Comparison of ENCODE assay signal across 1 cellular context in genomic region chr7:106982415-106982814, GRCh38.
TF ChIP-seq lines count a peak whose summit lies in the region.

No MANE protein-coding gene starts in this region.

TF ChIP-seq in IMR-90, 13 proteins besides CTCF, POLR2A, EP300 and RAD21:
- TF ChIP-seq NFE2L2 (IDR thresholded peaks at IDR 0.05; ENCODE audit: low read depth, low read length) (no peak), MAZ (IDR thresholded peaks at IDR 0.05; ENCODE audit: borderline replicate concordance, low read depth, low read length) (no peak), RFX5 (IDR thresholded peaks at IDR 0.05; ENCODE audit: low read depth, low read length) (no peak), CHD1 (IDR thresholded peaks at IDR 0.05; ENCODE audit: low read depth, low read length) (no peak), RCOR1 (IDR thresholded peaks at IDR 0.05; ENCODE audit: insufficient replicate concordance, low read length) (no peak), CEBPB (IDR thresholded peaks at IDR 0.05; ENCODE audit: low read depth, low read length) (no peak), SMC3 (IDR thresholded peaks at IDR 0.05; ENCODE audit: low read depth, low read length) (no peak), BHLHE40 (IDR thresholded peaks at IDR 0.05; ENCODE audit: low read depth, low read length) (no peak), ELK1 (IDR thresholded peaks at IDR 0.05; ENCODE audit: borderline replicate concordance, low read depth, low read length) (no peak), MXI1 (IDR thresholded peaks at IDR 0.05; ENCODE audit: borderline replicate concordance, low read depth, low read length) (no peak), FOS (IDR thresholded peaks at IDR 0.05; ENCODE audit: low read depth, low read length) (no peak), MAFK (IDR thresholded peaks at IDR 0.05; ENCODE audit: low read depth, low read length) (no peak)
